1 cellular context compared by ENCODE assay signal in genomic region chr10:49600046-49600445, GRCh38.
A peak's percentile ranks its signal among the peaks of the same experiment; 100 is the strongest.
TF ChIP-seq lines count a peak whose summit lies in the region.

No MANE protein-coding gene starts in this region.

TF ChIP-seq in K562, 482 proteins besides CTCF, POLR2A, EP300 and RAD21:
- TF ChIP-seq, protein P1, sequence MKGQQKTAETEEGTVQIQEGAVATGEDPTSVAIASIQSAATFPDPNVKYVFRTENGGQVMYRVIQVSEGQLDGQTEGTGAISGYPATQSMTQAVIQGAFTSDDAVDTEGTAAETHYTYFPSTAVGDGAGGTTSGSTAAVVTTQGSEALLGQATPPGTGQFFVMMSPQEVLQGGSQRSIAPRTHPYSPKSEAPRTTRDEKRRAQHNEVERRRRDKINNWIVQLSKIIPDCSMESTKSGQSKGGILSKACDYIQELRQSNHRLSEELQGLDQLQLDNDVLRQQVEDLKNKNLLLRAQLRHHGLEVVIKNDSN (CRISPR knock-in tag; IDR thresholded peaks at IDR 0.05): peak; percentile 53
- no peak for TF ChIP-seq NELFE (IDR thresholded peaks at IDR 0.05; ENCODE audit: insufficient read depth, insufficient read length)
- TF ChIP-seq, protein P2, sequence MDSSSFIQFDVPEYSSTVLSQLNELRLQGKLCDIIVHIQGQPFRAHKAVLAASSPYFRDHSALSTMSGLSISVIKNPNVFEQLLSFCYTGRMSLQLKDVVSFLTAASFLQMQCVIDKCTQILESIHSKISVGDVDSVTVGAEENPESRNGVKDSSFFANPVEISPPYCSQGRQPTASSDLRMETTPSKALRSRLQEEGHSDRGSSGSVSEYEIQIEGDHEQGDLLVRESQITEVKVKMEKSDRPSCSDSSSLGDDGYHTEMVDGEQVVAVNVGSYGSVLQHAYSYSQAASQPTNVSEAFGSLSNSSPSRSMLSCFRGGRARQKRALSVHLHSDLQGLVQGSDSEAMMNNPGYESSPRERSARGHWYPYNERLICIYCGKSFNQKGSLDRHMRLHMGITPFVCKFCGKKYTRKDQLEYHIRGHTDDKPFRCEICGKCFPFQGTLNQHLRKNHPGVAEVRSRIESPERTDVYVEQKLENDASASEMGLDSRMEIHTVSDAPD (CRISPR knock-in tag; IDR thresholded peaks at IDR 0.05): no peak
- TF ChIP-seq, protein P3, sequence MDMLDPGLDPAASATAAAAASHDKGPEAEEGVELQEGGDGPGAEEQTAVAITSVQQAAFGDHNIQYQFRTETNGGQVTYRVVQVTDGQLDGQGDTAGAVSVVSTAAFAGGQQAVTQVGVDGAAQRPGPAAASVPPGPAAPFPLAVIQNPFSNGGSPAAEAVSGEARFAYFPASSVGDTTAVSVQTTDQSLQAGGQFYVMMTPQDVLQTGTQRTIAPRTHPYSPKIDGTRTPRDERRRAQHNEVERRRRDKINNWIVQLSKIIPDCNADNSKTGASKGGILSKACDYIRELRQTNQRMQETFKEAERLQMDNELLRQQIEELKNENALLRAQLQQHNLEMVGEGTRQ (CRISPR knock-in tag; IDR thresholded peaks at IDR 0.05): 0 out of 2 replicates have a peak, but pooled peaks have one; percentile 15
